In the genomic region with DNA sequence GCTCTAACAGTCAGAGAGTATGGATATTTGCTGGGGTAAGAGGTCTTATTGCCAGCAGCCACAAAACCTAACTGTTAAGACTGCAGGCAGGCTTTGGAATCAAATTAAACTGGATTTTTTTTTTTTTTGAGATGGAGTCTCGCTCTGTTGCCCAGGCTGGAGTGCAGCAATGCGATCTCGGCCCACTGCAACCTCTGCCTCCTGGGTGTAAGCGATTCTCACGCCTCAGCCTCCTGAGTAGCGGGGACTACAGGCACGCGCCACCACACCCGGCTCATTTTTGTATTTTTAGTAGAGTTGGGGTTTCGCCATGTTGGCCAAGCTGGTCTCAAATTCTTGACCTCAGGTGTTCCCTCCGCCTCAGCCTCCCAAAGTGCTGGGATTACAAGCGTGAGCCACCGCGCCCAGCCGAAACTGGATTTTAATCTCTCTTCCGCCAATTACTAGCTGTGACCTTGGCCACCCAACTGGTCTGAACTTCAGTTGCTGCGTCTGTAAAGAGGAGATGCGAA, we compare ENCODE assay signal across 1 cellular context.
A peak's percentile ranks its signal among the peaks of the same experiment; 100 is the strongest.
TF ChIP-seq lines count a peak whose summit lies in the region.

No MANE protein-coding gene starts in this region.

TF ChIP-seq in HepG2, 621 proteins besides CTCF, POLR2A, EP300 and RAD21 (continued from another document):
- TF ChIP-seq, protein P1, sequence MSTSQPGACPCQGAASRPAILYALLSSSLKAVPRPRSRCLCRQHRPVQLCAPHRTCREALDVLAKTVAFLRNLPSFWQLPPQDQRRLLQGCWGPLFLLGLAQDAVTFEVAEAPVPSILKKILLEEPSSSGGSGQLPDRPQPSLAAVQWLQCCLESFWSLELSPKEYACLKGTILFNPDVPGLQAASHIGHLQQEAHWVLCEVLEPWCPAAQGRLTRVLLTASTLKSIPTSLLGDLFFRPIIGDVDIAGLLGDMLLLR (CRISPR knock-in tag; IDR thresholded peaks at IDR 0.05): no peak
- TF ChIP-seq RFXAP (CRISPR knock-in tag; IDR thresholded peaks at IDR 0.05; ENCODE audit: borderline replicate concordance): 0 out of 2 replicates have a peak, but pooled peaks have one; percentile 14
- TF ChIP-seq IRX3 (CRISPR knock-in tag; IDR thresholded peaks at IDR 0.05; ENCODE audit: borderline replicate concordance, low read depth): no peak
- no peak for TF ChIP-seq ZC3H4 (CRISPR knock-in tag; IDR thresholded peaks at IDR 0.05; ENCODE audit: borderline replicate concordance)
- TF ChIP-seq ZNF280D (CRISPR knock-in tag; IDR thresholded peaks at IDR 0.05): 0 out of 2 replicates have a peak, but pooled peaks have one; percentile 1
- no peak for TF ChIP-seq AHR (CRISPR knock-in tag; IDR thresholded peaks at IDR 0.05)
- TF ChIP-seq ZNF383 (CRISPR knock-in tag; IDR thresholded peaks at IDR 0.05; ENCODE audit: borderline replicate concordance): 0 out of 2 replicates have a peak, but pooled peaks have one; percentile 2
- TF ChIP-seq ZNF335 (CRISPR knock-in tag; IDR thresholded peaks at IDR 0.05): no peak
- TF ChIP-seq PRDM15 (CRISPR knock-in tag; IDR thresholded peaks at IDR 0.05): no peak
- TF ChIP-seq ZNF350 (CRISPR knock-in tag; IDR thresholded peaks at IDR 0.05; ENCODE audit: borderline replicate concordance, low read depth): no peak
- no peak for TF ChIP-seq KDM5A (IDR thresholded peaks at IDR 0.05; ENCODE audit: borderline replicate concordance, low read length)
- TF ChIP-seq ZKSCAN5 (CRISPR knock-in tag; IDR thresholded peaks at IDR 0.05): no peak
- no peak for TF ChIP-seq ZNF816 (CRISPR knock-in tag; IDR thresholded peaks at IDR 0.05; ENCODE audit: borderline replicate concordance)
- TF ChIP-seq NCOR1 (IDR thresholded peaks at IDR 0.05; ENCODE audit: borderline replicate concordance, low read length): no peak
- TF ChIP-seq ZNF569 (CRISPR knock-in tag; IDR thresholded peaks at IDR 0.05; ENCODE audit: borderline replicate concordance): no peak
- TF ChIP-seq ESRRA (CRISPR knock-in tag; IDR thresholded peaks at IDR 0.05; ENCODE audit: low read depth): 0 out of 2 replicates have a peak, but pooled peaks have one; percentile 2
- no peak for TF ChIP-seq GPN1 (CRISPR knock-in tag; IDR thresholded peaks at IDR 0.05; ENCODE audit: borderline replicate concordance)
- 0 out of 2 replicates have a peak, but pooled peaks have one; percentile 36 for TF ChIP-seq HOXD1 (CRISPR knock-in tag; IDR thresholded peaks at IDR 0.05)
- TF ChIP-seq ZBTB49 (CRISPR knock-in tag; IDR thresholded peaks at IDR 0.05; ENCODE audit: borderline replicate concordance): no peak
- TF ChIP-seq, protein P2, sequence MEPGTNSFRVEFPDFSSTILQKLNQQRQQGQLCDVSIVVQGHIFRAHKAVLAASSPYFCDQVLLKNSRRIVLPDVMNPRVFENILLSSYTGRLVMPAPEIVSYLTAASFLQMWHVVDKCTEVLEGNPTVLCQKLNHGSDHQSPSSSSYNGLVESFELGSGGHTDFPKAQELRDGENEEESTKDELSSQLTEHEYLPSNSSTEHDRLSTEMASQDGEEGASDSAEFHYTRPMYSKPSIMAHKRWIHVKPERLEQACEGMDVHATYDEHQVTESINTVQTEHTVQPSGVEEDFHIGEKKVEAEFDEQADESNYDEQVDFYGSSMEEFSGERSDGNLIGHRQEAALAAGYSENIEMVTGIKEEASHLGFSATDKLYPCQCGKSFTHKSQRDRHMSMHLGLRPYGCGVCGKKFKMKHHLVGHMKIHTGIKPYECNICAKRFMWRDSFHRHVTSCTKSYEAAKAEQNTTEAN (CRISPR knock-in tag; conservative IDR thresholded peaks at IDR 0.05): no peak
- 0 out of 2 replicates have a peak, but pooled peaks have one; percentile 12 for TF ChIP-seq JUNB (CRISPR knock-in tag; IDR thresholded peaks at IDR 0.05; ENCODE audit: borderline replicate concordance)
- TF ChIP-seq SRF (IDR thresholded peaks at IDR 0.05; ENCODE audit: low read depth, low read length): no peak
- TF ChIP-seq GZF1 (CRISPR knock-in tag; IDR thresholded peaks at IDR 0.05): no peak
- no peak for TF ChIP-seq ZNF550 (CRISPR knock-in tag; IDR thresholded peaks at IDR 0.05; ENCODE audit: borderline replicate concordance)
- TF ChIP-seq AGO1 (IDR thresholded peaks at IDR 0.05; ENCODE audit: low read depth, low read length, poor library complexity, severe bottlenecking): no peak
- TF ChIP-seq ZZZ3 (CRISPR knock-in tag; IDR thresholded peaks at IDR 0.05; ENCODE audit: borderline replicate concordance): no peak
- TF ChIP-seq ZMAT3 (CRISPR knock-in tag; conservative IDR thresholded peaks at IDR 0.05): no peak
